26 cellular contexts compared by ENCODE assay signal in the genomic region with DNA sequence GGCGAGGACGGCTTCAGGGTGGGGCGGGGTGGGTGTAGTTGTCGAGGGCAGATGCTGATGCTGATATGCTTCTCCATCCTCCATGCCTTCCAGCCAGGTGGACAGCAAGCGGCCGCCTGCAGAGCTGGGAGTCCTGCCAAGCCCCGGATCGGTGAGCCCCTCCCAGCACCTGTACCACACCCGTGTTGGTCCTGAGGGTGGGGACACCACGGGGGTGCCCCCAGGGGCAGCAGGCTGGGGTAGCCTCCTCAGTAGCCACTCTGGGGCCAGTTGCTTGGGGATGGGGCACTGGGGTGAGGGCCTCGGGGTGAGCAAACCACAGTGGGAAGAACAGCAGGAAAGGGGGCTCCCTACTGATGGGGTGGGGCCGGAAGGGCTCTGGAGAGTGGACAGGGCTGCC. TPM values are rescaled to one million over a fixed set of nuclear protein-coding genes. Genes with fewer than 3 reads are reported as not detected.
"Had no signal": no experiment of that assay in that cellular context is flagged by ENCODE, and none has a peak within 500 bp of the region (broad histone marks: within the 10 kb centered on the region; RNA-seq: fewer than 3 reads in every experiment).

No MANE protein-coding gene starts in this region.

- H3K27ac Mint-ChIP-seq: activated CD4-positive, alpha-beta T cell treated with anti-CD3 and anti-CD28 coated beads, Interleukin-2, amount 10 ng/mL, durations not matched to agents 24 days and 14 days; activated CD8-positive, alpha-beta memory T cell treated with anti-CD3 and anti-CD28 coated beads, Interleukin-2, amount 10 ng/mL, durations not matched to agents 7 days and 5 days; activated CD8-positive, alpha-beta T cell treated with anti-CD3 and anti-CD28 coated beads for 36 hours; activated naive CD4-positive, alpha-beta T cell treated with anti-CD3 and anti-CD28 coated beads, Interleukin-2, amount 10 ng/mL, durations not matched to agents 7 days and 5 days; mesothelial cell of epicardium; nephron; stimulated activated naive CD8-positive, alpha-beta T cell treated with anti-CD3 and anti-CD28 coated beads, Interleukin-15, amount 100 ng/mL, for 72 hours; T-helper 2 cell treated with Interferon-gamma antibody and Interleukin-4, amounts not matched to agents 5 μg/mL and 100 μg/mL, for 36 hours had no signal

- H3K36me3 Mint-ChIP-seq: activated CD8-positive, alpha-beta memory T cell treated with anti-CD3 and anti-CD28 coated beads, Interleukin-2, amount 10 ng/mL, durations not matched to agents 7 days and 5 days; activated naive CD4-positive, alpha-beta T cell treated with anti-CD3 and anti-CD28 coated beads, Interleukin-2, amount 10 ng/mL, durations not matched to agents 7 days and 5 days; mesothelial cell of epicardium; stimulated activated effector memory CD8-positive, alpha-beta T cell treated with anti-CD3 and anti-CD28 coated beads, Interleukin-12 subunit alpha, Interleukin-12 subunit beta, amount 100 ng/mL, for 72 hours had no signal

- H3K4me3 Mint-ChIP-seq: activated CD4-positive, alpha-beta T cell treated with anti-CD3 and anti-CD28 coated beads, Interleukin-2, amount 10 ng/mL, durations not matched to agents 24 days and 14 days; activated CD8-positive, alpha-beta memory T cell treated with anti-CD3 and anti-CD28 coated beads, Interleukin-2, amount 10 ng/mL, durations not matched to agents 7 days and 5 days; activated CD8-positive, alpha-beta T cell treated with anti-CD3 and anti-CD28 coated beads for 36 hours; activated naive CD4-positive, alpha-beta T cell treated with anti-CD3 and anti-CD28 coated beads, Interleukin-2, amount 10 ng/mL, durations not matched to agents 7 days and 5 days; mesothelial cell of epicardium; nephron; stimulated activated effector memory CD8-positive, alpha-beta T cell treated with anti-CD3 and anti-CD28 coated beads, Interleukin-12 subunit alpha, Interleukin-12 subunit beta, amount 100 ng/mL, for 72 hours; stimulated activated naive CD8-positive, alpha-beta T cell treated with anti-CD3 and anti-CD28 coated beads, Interleukin-15, amount 100 ng/mL, for 72 hours; T-helper 2 cell treated with Interferon-gamma antibody and Interleukin-4, amounts not matched to agents 5 μg/mL and 100 μg/mL, for 36 hours had no signal

- H3K9me3 Mint-ChIP-seq: activated CD4-positive, alpha-beta T cell treated with anti-CD3 and anti-CD28 coated beads, Interleukin-2, amount 10 ng/mL, durations not matched to agents 24 days and 14 days; activated CD8-positive, alpha-beta T cell treated with anti-CD3 and anti-CD28 coated beads for 36 hours; activated naive CD4-positive, alpha-beta T cell treated with anti-CD3 and anti-CD28 coated beads, Interleukin-2, amount 10 ng/mL, durations not matched to agents 7 days and 5 days; mesothelial cell of epicardium; nephron; stimulated activated effector memory CD8-positive, alpha-beta T cell treated with anti-CD3 and anti-CD28 coated beads, Interleukin-12 subunit alpha, Interleukin-12 subunit beta, amount 100 ng/mL, for 72 hours; stimulated activated naive CD8-positive, alpha-beta T cell treated with anti-CD3 and anti-CD28 coated beads, Interleukin-15, amount 100 ng/mL, for 72 hours; T-helper 2 cell treated with Interferon-gamma antibody and Interleukin-4, amounts not matched to agents 5 μg/mL and 100 μg/mL, for 36 hours had no signal

- H3K27me3 ChIP-seq: pancreas, tibial nerve, uterus had no signal

- H3K9me3 ChIP-seq: heart right ventricle, pancreas, suprapubic skin, tibial nerve, uterus had no signal

- H3K36me3 ChIP-seq: heart right ventricle, pancreas, suprapubic skin, tibial nerve, uterus had no signal

- H3K4me1 Mint-ChIP-seq: activated CD4-positive, alpha-beta T cell treated with anti-CD3 and anti-CD28 coated beads, Interleukin-2, amount 10 ng/mL, durations not matched to agents 24 days and 14 days; activated CD8-positive, alpha-beta memory T cell treated with anti-CD3 and anti-CD28 coated beads, Interleukin-2, amount 10 ng/mL, durations not matched to agents 7 days and 5 days; activated naive CD4-positive, alpha-beta T cell treated with anti-CD3 and anti-CD28 coated beads, Interleukin-2, amount 10 ng/mL, durations not matched to agents 7 days and 5 days; nephron; stimulated activated effector memory CD8-positive, alpha-beta T cell treated with anti-CD3 and anti-CD28 coated beads, Interleukin-12 subunit alpha, Interleukin-12 subunit beta, amount 100 ng/mL, for 72 hours; stimulated activated naive CD8-positive, alpha-beta T cell treated with anti-CD3 and anti-CD28 coated beads, Interleukin-15, amount 100 ng/mL, for 72 hours had no signal

- DNase-seq: activated CD4-positive, alpha-beta T cell treated with anti-CD3 and anti-CD28 coated beads, Interleukin-2, amount 10 ng/mL, durations not matched to agents 24 days and 14 days; activated CD8-positive, alpha-beta memory T cell treated with anti-CD3 and anti-CD28 coated beads, Interleukin-2, amount 10 ng/mL, durations not matched to agents 7 days and 5 days; activated CD8-positive, alpha-beta T cell treated with anti-CD3 and anti-CD28 coated beads for 36 hours; activated effector memory CD4-positive, alpha-beta T cell treated with anti-CD3 and anti-CD28 coated beads, Interleukin-2, amount 50 U/mL, for 16 hours; activated naive CD4-positive, alpha-beta T cell treated with anti-CD3 and anti-CD28 coated beads, Interleukin-2, amount 10 ng/mL, durations not matched to agents 7 days and 5 days; activated T-cell treated with anti-CD3 and anti-CD28 coated beads for 4 hours; amygdala; heart right ventricle; islet precursor cell; mammary epithelial cell; stimulated activated CD4-positive, alpha-beta T cell treated with anti-CD3 and anti-CD28 coated beads, Interleukin-2, amount 100 ng/mL, for 24 hours; stimulated activated naive CD8-positive, alpha-beta T cell treated with anti-CD3 and anti-CD28 coated beads, Interleukin-15, amount 100 ng/mL, for 72 hours; uterus had no signal

- H3K4me3 ChIP-seq: coronary artery, heart right ventricle, pancreas, suprapubic skin, tibial nerve, uterus had no signal

- H3K27me3 Mint-ChIP-seq: activated CD4-positive, alpha-beta T cell treated with anti-CD3 and anti-CD28 coated beads, Interleukin-2, amount 10 ng/mL, durations not matched to agents 24 days and 14 days; activated CD8-positive, alpha-beta memory T cell treated with anti-CD3 and anti-CD28 coated beads, Interleukin-2, amount 10 ng/mL, durations not matched to agents 7 days and 5 days; activated CD8-positive, alpha-beta T cell treated with anti-CD3 and anti-CD28 coated beads for 36 hours; activated naive CD4-positive, alpha-beta T cell treated with anti-CD3 and anti-CD28 coated beads, Interleukin-2, amount 10 ng/mL, durations not matched to agents 7 days and 5 days; stimulated activated naive CD8-positive, alpha-beta T cell treated with anti-CD3 and anti-CD28 coated beads, Interleukin-15, amount 100 ng/mL, for 72 hours had no signal

- FAIRE-seq: bronchial epithelial cell, pancreas had no signal

- H3K4me1 ChIP-seq: heart right ventricle, pancreas, suprapubic skin, tibial nerve, uterus had no signal

- H3K27ac ChIP-seq: coronary artery, epithelial cell of prostate, heart right ventricle, pancreas, suprapubic skin, tibial nerve, uterus, VCaP had no signal

- ATAC-seq: activated CD4-positive, CD25-positive, alpha-beta regulatory T cell treated with anti-CD3 and anti-CD28 coated beads, Interleukin-2, amount 50 U/mL, for 24 hours had no signal

RNA-seq across cellular contexts. Expression of gene ANO7, which starts 2.6 kb away (rescaled TPM):
- total RNA-seq: skeletal muscle tissue had no signal
